ENCODE assay signal across 1 cellular context in genomic region chr1:22778842-22779520, GRCh38.
TF ChIP-seq lines count a peak whose summit lies in the region.

No MANE protein-coding gene starts in this region.

TF ChIP-seq in GM23338, 12 proteins besides CTCF, POLR2A, EP300 and RAD21 (continued from another document):
- no peak for TF ChIP-seq ETS1 (IDR thresholded peaks at IDR 0.05)
